24 cellular contexts compared by ENCODE assay signal in the genomic region with DNA sequence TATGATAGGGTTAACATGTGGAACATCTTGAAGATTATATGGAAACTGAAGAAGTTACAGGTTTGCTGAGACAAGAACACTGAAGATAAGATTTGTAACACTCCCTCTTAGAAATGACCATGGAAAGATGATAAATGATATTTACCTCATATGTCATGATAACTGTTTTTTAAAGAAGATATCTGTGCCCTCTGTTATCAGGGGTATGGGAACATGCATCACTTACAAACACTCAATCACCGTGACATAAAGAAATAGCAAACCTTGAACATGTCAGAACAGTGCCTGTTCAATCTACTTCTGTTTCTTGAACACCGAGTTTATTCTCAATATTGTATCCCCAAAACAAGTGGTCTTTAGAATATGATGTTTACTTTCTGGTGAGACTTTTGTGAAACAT.
"Had no signal": no experiment of that assay in that cellular context is flagged by ENCODE, and none has a peak within 500 bp of the region (broad histone marks: within the 10 kb centered on the region; RNA-seq: fewer than 3 reads in every experiment).

No MANE protein-coding gene starts in this region.

- H3K4me3 ChIP-seq: dorsolateral prefrontal cortex, lower lobe of right lung, mucosa of descending colon, ovary, psoas muscle, sigmoid colon, stomach, thoracic aorta, tibial nerve, upper lobe of right lung, vagina had no signal

- DNase-seq: dorsolateral prefrontal cortex; effector CD4-positive, alpha-beta T cell; hypothalamus; immature natural killer cell; left ventricle myocardium superior; lower lobe of right lung; mucosa of descending colon; naive B cell; occipital lobe; ovary; posterior cingulate gyrus; psoas muscle; right cardiac atrium; sigmoid colon; stimulated activated CD4-positive, alpha-beta T cell treated with anti-CD3 and anti-CD28 coated beads, Interleukin-2, amount 100 ng/mL, for 24 hours; stimulated activated CD4-positive, alpha-beta T cell treated with anti-CD3 and anti-CD28 coated beads, Interleukin-4, amount 100 ng/mL, for 24 hours; stimulated activated naive CD4-positive, alpha-beta T cell treated with Interleukin-2 at 50 U/mL for 16 hours; stomach; upper lobe of right lung had no signal

- H3K27me3 Mint-ChIP-seq: naive B cell; natural killer cell treated with Interleukin-12 subunit alpha and Interleukin-12 subunit beta and Interleukin-15 and Interleukin-18, amount 100 ng/mL, for 72 hours had no signal

- H3K27me3 ChIP-seq: dorsolateral prefrontal cortex, ovary, sigmoid colon, stomach, tibial nerve, upper lobe of right lung, vagina had no signal

- H3K4me1 Mint-ChIP-seq: immature natural killer cell; naive B cell; stimulated activated effector memory CD8-positive, alpha-beta T cell treated with anti-CD3 and anti-CD28 coated beads, Interleukin-12 subunit alpha, Interleukin-12 subunit beta, amount 100 ng/mL, for 72 hours had no signal

- H3K36me3 Mint-ChIP-seq: immature natural killer cell; naive B cell; stimulated activated effector memory CD8-positive, alpha-beta T cell treated with anti-CD3 and anti-CD28 coated beads, Interleukin-12 subunit alpha, Interleukin-12 subunit beta, amount 100 ng/mL, for 72 hours had no signal

- H3K27ac ChIP-seq: dorsolateral prefrontal cortex, lower lobe of right lung, psoas muscle, stomach, thoracic aorta, tibial nerve, upper lobe of right lung, vagina had no signal

- H3K9me3 ChIP-seq: lower lobe of right lung, mucosa of descending colon, ovary, psoas muscle, sigmoid colon, stomach, thoracic aorta, tibial nerve, upper lobe of right lung, vagina had no signal

- H3K36me3 ChIP-seq: lower lobe of right lung, ovary, sigmoid colon, stomach, thoracic aorta, tibial nerve, upper lobe of right lung, vagina had no signal

- H3K27ac Mint-ChIP-seq: immature natural killer cell; naive B cell; natural killer cell treated with Interleukin-12 subunit alpha and Interleukin-12 subunit beta and Interleukin-15 and Interleukin-18, amount 100 ng/mL, for 72 hours; stimulated activated effector memory CD8-positive, alpha-beta T cell treated with anti-CD3 and anti-CD28 coated beads, Interleukin-12 subunit alpha, Interleukin-12 subunit beta, amount 100 ng/mL, for 72 hours had no signal

- ATAC-seq: left ventricle myocardium superior; lower lobe of right lung; mucosa of descending colon; natural killer cell treated with Interleukin-12 subunit alpha and Interleukin-12 subunit beta and Interleukin-15 and Interleukin-18, amount 100 ng/mL, for 72 hours; psoas muscle; right cardiac atrium; stimulated activated effector memory CD8-positive, alpha-beta T cell treated with anti-CD3 and anti-CD28 coated beads, Interleukin-12 subunit alpha, Interleukin-12 subunit beta, amount 100 ng/mL, for 72 hours; upper lobe of right lung had no signal

- H3K4me3 Mint-ChIP-seq: immature natural killer cell; naive B cell; natural killer cell treated with Interleukin-12 subunit alpha and Interleukin-12 subunit beta and Interleukin-15 and Interleukin-18, amount 100 ng/mL, for 72 hours; stimulated activated effector memory CD8-positive, alpha-beta T cell treated with anti-CD3 and anti-CD28 coated beads, Interleukin-12 subunit alpha, Interleukin-12 subunit beta, amount 100 ng/mL, for 72 hours had no signal

- H3K4me1 ChIP-seq: lower lobe of right lung, upper lobe of right lung had no signal
